In the genomic region with DNA sequence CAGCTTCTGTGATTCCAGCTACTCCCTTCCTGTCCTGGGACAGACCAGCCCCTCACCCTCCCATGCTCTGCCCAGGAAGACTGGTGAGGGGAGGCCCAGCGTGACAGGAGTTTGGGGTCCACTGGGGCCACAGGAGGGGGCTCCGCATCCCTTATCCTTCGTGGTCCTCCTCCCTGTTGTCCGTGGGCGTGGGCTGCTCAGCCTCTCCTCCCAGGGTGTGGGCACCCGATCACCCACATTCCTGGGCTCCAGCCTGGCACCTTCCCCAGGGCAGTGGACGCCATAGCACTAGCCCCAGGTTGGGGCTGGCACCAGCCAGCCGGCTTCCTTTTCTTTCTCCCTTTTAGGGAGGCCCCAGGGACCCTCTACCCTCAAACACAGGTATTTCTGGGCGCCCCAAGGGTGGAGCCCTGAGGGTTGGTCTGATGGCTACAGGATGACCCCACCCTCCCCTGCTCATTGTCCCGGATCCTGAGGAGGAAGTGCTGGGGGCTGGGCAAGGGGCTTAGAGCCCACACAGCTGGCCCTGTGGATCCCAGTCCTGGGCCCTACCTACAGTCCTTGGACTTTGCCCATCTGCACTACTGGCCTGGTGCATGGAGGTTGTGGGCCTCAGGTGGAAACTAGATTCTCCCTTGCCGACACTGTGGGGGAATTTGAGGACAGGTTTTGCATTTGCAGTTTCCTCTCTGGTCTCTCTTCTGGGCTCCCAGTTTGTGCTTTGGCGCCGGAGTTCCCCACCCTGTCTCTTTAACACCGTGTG, we compare ENCODE assay signal across 6 cellular contexts. TPM values are rescaled to one million over a fixed set of nuclear protein-coding genes. Genes with fewer than 3 reads are reported as not detected.
A peak's percentile ranks its signal among the peaks of the same experiment; 100 is the strongest.
DNase-seq lines count a peak whose midpoint lies in the region; ATAC-seq, FAIRE-seq and TF ChIP-seq lines count a peak whose summit lies in the region.

No MANE protein-coding gene starts in this region.

- H3K27me3 Mint-ChIP-seq in central memory CD8-positive, alpha-beta T cell = no peaks in the 10 kb centered on the region
- no peaks in the 10 kb centered on the region for H3K27me3 Mint-ChIP-seq in osteocyte (ENCODE audit: unreplicated experiment)

- peaks cover 39% of the 10 kb centered on the region for H3K4me1 Mint-ChIP-seq in central memory CD8-positive, alpha-beta T cell
- H3K4me1 Mint-ChIP-seq in osteocyte (ENCODE audit: unreplicated experiment) = peaks cover 23% of the 10 kb centered on the region

- ATAC-seq in central memory CD8-positive, alpha-beta T cell (replicated peaks; ENCODE audit: extremely low read depth, poor library complexity, severe bottlenecking) = no peak
- ATAC-seq in GM18519 (IDR thresholded peaks at IDR 0.05; ENCODE audit: low FRiP score, unreplicated experiment) = no peak

- no peaks in the 10 kb centered on the region for H3K9me3 Mint-ChIP-seq in central memory CD8-positive, alpha-beta T cell
- no peaks in the 10 kb centered on the region for H3K9me3 Mint-ChIP-seq in osteocyte (ENCODE audit: unreplicated experiment)

- no peak for TF ChIP-seq CTCF in osteocyte (IDR thresholded peaks at IDR 0.05)

- no peak for FAIRE-seq in HTR-8/SVneo (lab: Jason Lieb, UNC)

- DNase-seq in HTR-8/SVneo (ENCODE audit: insufficient read length, low spot score) = peak; percentile 37
- no peak for DNase-seq in central memory CD8-positive, alpha-beta T cell (ENCODE audit: low spot score in 2 of 2)
- DNase-seq in osteocyte (ENCODE audit: extremely low spot score, unreplicated experiment) = no peak
- DNase-seq in NCI-H345 (lab: John Stamatoyannopoulos, UW) = no peak
- DNase-seq in NCI-H1436 treated with DMSO at 0.1 percent for 48 hours (lab: John Stamatoyannopoulos, UW) = no peak

- peak overlapping the region; percentile 82 for H3K27ac Mint-ChIP-seq in central memory CD8-positive, alpha-beta T cell (ENCODE audit: low read depth)
- peak overlapping the region; percentile 47 for H3K27ac Mint-ChIP-seq in osteocyte (ENCODE audit: unreplicated experiment)

- peak overlapping the region; percentile 86 for H3K4me3 Mint-ChIP-seq in central memory CD8-positive, alpha-beta T cell
- H3K4me3 Mint-ChIP-seq in osteocyte (ENCODE audit: unreplicated experiment) = peak overlapping the region; percentile 88

- H3K36me3 Mint-ChIP-seq in central memory CD8-positive, alpha-beta T cell (ENCODE audit: insufficient read depth) = peaks cover 20% of the 10 kb centered on the region
- peaks cover 22% of the 10 kb centered on the region for H3K36me3 Mint-ChIP-seq in osteocyte (ENCODE audit: unreplicated experiment)

RNA-seq across cellular contexts. Expression of a gene that starts 1.1 kb away (rescaled TPM):
- 123 and 127 TPM in 2 replicates for total RNA-seq in osteocyte

RNA-seq across cellular contexts. Expression of a gene that starts 1.5 kb away (rescaled TPM):
- 0.89 and 1.8 TPM in 2 replicates for total RNA-seq in osteocyte

RNA-seq across cellular contexts. Expression of a gene that starts 11.4 kb away (rescaled TPM):
- 69.4 and 83.5 TPM in 2 replicates for total RNA-seq in osteocyte

RNA-seq across cellular contexts. Expression of a gene that starts 31.2 kb away (rescaled TPM):
- 90.8 and 92.9 TPM in 2 replicates for total RNA-seq in osteocyte

RNA-seq across cellular contexts. Expression of a gene that starts 36.4 kb away (rescaled TPM):
- not detected in 2 replicates for total RNA-seq in osteocyte
